In genomic region chr7:99473315-99473596, GRCh38 we compare ENCODE assay signal across 7 cellular contexts. TPM values are rescaled to one million over a fixed set of nuclear protein-coding genes. Genes with fewer than 3 reads are reported as not detected.
DNase-seq lines count a peak whose midpoint lies in the region; FAIRE-seq and TF ChIP-seq lines count a peak whose summit lies in the region.

No MANE protein-coding gene starts in this region.

- BruUV-seq in OCI-LY7 (replicated peaks; lab: Mats Ljungman, UMichigan) = TSS peak; percentile 86

- peak overlapping the region; percentile 85 for H3K4me3 ChIP-seq in OCI-LY7 (ENCODE audit: low read depth, low read length, poor library complexity, severe bottlenecking)
- H3K4me3 ChIP-seq in lower leg skin (ENCODE audit: low read depth, poor library complexity, severe bottlenecking) = peak overlapping the region; percentile 81
- peak overlapping the region; percentile 88 for H3K4me3 ChIP-seq in thymus (ENCODE audit: low read length)

- H3K27me3 ChIP-seq in thymus (ENCODE audit: control insufficient read depth, insufficient read depth) = peaks cover 4% of the 10 kb centered on the region

- POLR2A ChIA-PET in OCI-LY7 (lab: Charles Lee) = interaction anchor here (0.6 to 1.5 kb wide), 3 partner anchors 25 to 85 kb away, joined by 3 to 4 read pairs (median 3); partner anchors contain the start of genes ZNF394 and ZNF655

- H3K4me2 ChIP-seq in OCI-LY7 (ENCODE audit: low read length) = peak overlapping the region; percentile 65

- H4K20me1 ChIP-seq in OCI-LY7 (ENCODE audit: insufficient read depth, low read length) = no peaks in the 10 kb centered on the region; the same call in 1 of the 2 replicates

- CTCF ChIA-PET in OCI-LY7 (lab: Charles Lee; ENCODE audit: unreplicated experiment) = interaction anchor here (0.6 kb wide), 1 partner anchor 593 kb away, joined by 3 read pairs; no protein-coding TSS in a partner anchor

- H2AFZ ChIP-seq in OCI-LY7 (ENCODE audit: low read length) = peak overlapping the region; percentile 58

- H3K27ac ChIP-seq in OCI-LY7 (ENCODE audit: low read depth, low read length, poor library complexity, severe bottlenecking) (peak overlapping the region; percentile 93), thymus (ENCODE audit: low read depth) (peak overlapping the region; percentile 84)

- H3K79me2 ChIP-seq in OCI-LY7 (ENCODE audit: insufficient read depth, low read depth, low read length) = peaks cover 50% of the 10 kb centered on the region

- TF ChIP-seq CTCF in OCI-LY7 (conservative IDR thresholded peaks at IDR 0.05; ENCODE audit: low read length) (no peak), lower leg skin (IDR thresholded peaks at IDR 0.05) (no peak)

- no peaks in the 10 kb centered on the region for H3K9me2 ChIP-seq in OCI-LY7 (ENCODE audit: insufficient read depth, low read length)

- peaks cover 26% of the 10 kb centered on the region for H3K36me3 ChIP-seq in OCI-LY7 (ENCODE audit: insufficient read depth, low read length)
- H3K36me3 ChIP-seq in thymus (ENCODE audit: control insufficient read depth, insufficient read depth) = peaks cover 4% of the 10 kb centered on the region

- DNase-seq in Daoy (ENCODE audit: low read depth) (peak; percentile 75), H54 (ENCODE audit: insufficient read length, low spot score) (peak; percentile 46), OCI-LY7 (ENCODE audit: low spot score) (peak; percentile 66), cerebellar cortex (ENCODE audit: low spot score) (peak; percentile 31), lower leg skin (ENCODE audit: low spot score in 2 of 2) (no peak), globus pallidus (ENCODE audit: low spot score) (no peak)

- no peak for FAIRE-seq in H54 (lab: Jason Lieb, UNC)

- intact Hi-C loops in OCI-LY7 (cut with micrococcal nuclease; ENCODE audit: unreplicated experiment) (no loop called here), lower leg skin (cut with DNase I; ENCODE audit: low total_unique reads) (no loop called here)

- no peaks in the 10 kb centered on the region for H3K9me3 ChIP-seq in OCI-LY7 (ENCODE audit: low read length)
- no peaks in the 10 kb centered on the region for H3K9me3 ChIP-seq in thymus (ENCODE audit: control insufficient read depth)

- 1 to 3% methylated on average over 7 of the region's 7 CpGs for WGBS in lower leg skin, 2 donors
- 2% methylated on average over 7 of the region's 7 CpGs for WGBS in thymus

- TF ChIP-seq POLR2A in H54 (IDR thresholded peaks at IDR 0.05; ENCODE audit: low read depth, low read length) (no peak), lower leg skin (IDR thresholded peaks at IDR 0.05) (no peak)

- H3K4me1 ChIP-seq in OCI-LY7 (ENCODE audit: insufficient read depth, low read length, poor library complexity, severe bottlenecking) = peaks cover 12% of the 10 kb centered on the region
- peaks cover 5% of the 10 kb centered on the region for H3K4me1 ChIP-seq in thymus (ENCODE audit: control insufficient read depth, insufficient read depth, low read length)

RNA-seq across cellular contexts. Expression of gene ZNF789, which starts 0.6 kb away (rescaled TPM):
- total RNA-seq in Daoy (2014; rRNA removed; shearing (Covaris generic)) = 15.6 and 17.8 TPM in 2 replicates
- 23.2 and 32.2 TPM in 2 replicates for total RNA-seq in OCI-LY7 (2014; rRNA removed; shearing (Covaris generic))
- total RNA-seq in OCI-LY7 (2022) = 57.4 and 59.6 TPM in 2 replicates
- 1 to 10 TPM; 1.9 to 5.3 (median 3.3) TPM for total RNA-seq in lower leg skin
- 23.0 TPM for polyA plus RNA-seq in thymus

RNA-seq across cellular contexts. Expression of gene ATP5MF, which starts 7.3 kb away (rescaled TPM):
- total RNA-seq in Daoy (2014; rRNA removed; shearing (Covaris generic)) = 686 and 1,432 TPM in 2 replicates
- total RNA-seq in OCI-LY7 (2014; rRNA removed; shearing (Covaris generic)) = 756 and 900 TPM in 2 replicates
- total RNA-seq in OCI-LY7 (2022) (387 and 463 TPM in 2 replicates), lower leg skin (100 to 1,000 TPM; 332 to 806 (median 519) TPM)
- 896 TPM for polyA plus RNA-seq in thymus

RNA-seq across cellular contexts. Expression of gene ZNF394, which starts 26.8 kb away (rescaled TPM):
- total RNA-seq in Daoy (2014; rRNA removed; shearing (Covaris generic)) = 33.4 and 37.5 TPM in 2 replicates
- total RNA-seq in OCI-LY7 (2014; rRNA removed; shearing (Covaris generic)) = 23.5 and 26.8 TPM in 2 replicates
- total RNA-seq in OCI-LY7 (2022) (35.3 and 35.4 TPM in 2 replicates), lower leg skin (10 to 100 TPM; 26.2 to 55.0 (median 40.5) TPM)
- polyA plus RNA-seq in thymus = 41.3 TPM

RNA-seq across cellular contexts. Expression of gene ZKSCAN5, which starts 31.2 kb away (rescaled TPM):
- 20.5 and 27.7 TPM in 2 replicates for total RNA-seq in Daoy (2014; rRNA removed; shearing (Covaris generic))
- 11.4 and 12.2 TPM in 2 replicates for total RNA-seq in OCI-LY7 (2014; rRNA removed; shearing (Covaris generic))
- total RNA-seq in OCI-LY7 (2022) (13.7 and 14.5 TPM in 2 replicates), lower leg skin (1 to 10 TPM; 3.9 to 6.7 (median 5.7) TPM)
- polyA plus RNA-seq in thymus = 5.7 TPM

RNA-seq across cellular contexts. Expression of gene CPSF4, which starts 34.5 kb away (rescaled TPM):
- 51.9 and 60.1 TPM in 2 replicates for total RNA-seq in Daoy (2014; rRNA removed; shearing (Covaris generic))
- total RNA-seq in OCI-LY7 (2014; rRNA removed; shearing (Covaris generic)) = 75.3 and 84.4 TPM in 2 replicates
- total RNA-seq in OCI-LY7 (2022) (88.6 and 91.9 TPM in 2 replicates), lower leg skin (10 to 100 TPM; 23.7 to 41.6 (median 28.3) TPM)
- polyA plus RNA-seq in thymus = 51.1 TPM

Comparison
In these comparisons a context has a peak if more than half of its experiments do, and no peak if none do; other contexts are left out.
1. DNase-seq: peak in Daoy (single experiment), H54 (single experiment), OCI-LY7 (single experiment) and cerebellar cortex (single experiment); none in lower leg skin (0 of 2) and globus pallidus (single experiment).
2. Peak in every context shown above with its lines, with median percentiles within 50 percentile points of each other: H3K4me3 ChIP-seq.